14 cellular contexts compared by ENCODE assay signal in the genomic region with DNA sequence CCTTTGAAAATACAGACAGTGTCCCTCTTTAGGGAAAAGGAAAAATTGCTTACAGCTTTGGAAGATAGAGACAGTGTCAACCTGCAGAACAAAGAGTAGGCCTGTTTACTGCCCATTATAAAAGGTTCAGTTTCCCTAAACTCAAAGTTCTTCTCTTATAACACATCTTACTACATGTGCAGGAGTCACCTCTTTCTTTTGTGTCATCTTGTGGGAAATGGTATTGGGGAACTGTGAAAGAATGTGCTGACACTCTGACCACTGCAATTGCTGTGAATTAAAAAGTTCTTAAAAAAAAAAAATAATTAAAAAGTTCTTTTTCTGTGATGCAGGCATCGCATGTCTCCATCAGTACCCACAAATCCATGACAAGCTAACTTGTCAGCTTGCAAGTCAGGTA. TPM values are rescaled to one million over a fixed set of nuclear protein-coding genes. Genes with fewer than 3 reads are reported as not detected.
DNase-seq lines count a peak whose midpoint lies in the region; ATAC-seq and TF ChIP-seq lines count a peak whose summit lies in the region.
"Had no signal": no experiment of that assay in that cellular context is flagged by ENCODE, and none has a peak within 500 bp of the region (broad histone marks: within the 10 kb centered on the region; RNA-seq: fewer than 3 reads in every experiment).

No MANE protein-coding gene starts in this region.

- H3K18ac ChIP-seq in trophoblast cell (ENCODE audit: low read length), result no peak overlapping the region

- no peak overlapping the region for H3K4me3 ChIP-seq in trophoblast cell (ENCODE audit: low read depth, low read length)
- H3K4me3 ChIP-seq: BLaER1 treated with 17β-estradiol and CSF1 and Interleukin-3, amounts not matched to agents 10 nM and 100 nM; HAP-1 had no signal

- H3K4me1 Mint-ChIP-seq in natural killer cell, result peaks cover 43 to 49% of the 10 kb centered on the region in 2 donors
- peaks cover 31 to 46% of the 10 kb centered on the region in 2 donors for H3K4me1 Mint-ChIP-seq in natural killer cell treated with Interleukin-12 subunit alpha and Interleukin-12 subunit beta and Interleukin-15 and Interleukin-18, amount 100 ng/mL, for 72 hours (ENCODE audit: low read depth in 2 of 2)
- H3K4me1 Mint-ChIP-seq in immature natural killer cell, result peaks cover 49 to 54% of the 10 kb centered on the region in 2 donors

- DNase-seq in natural killer cell, result no peak
- DNase-seq in natural killer cell treated with Interleukin-12 subunit alpha and Interleukin-12 subunit beta and Interleukin-15 and Interleukin-18, amount 100 ng/mL, for 72 hours (ENCODE audit: low spot score), result no peak
- peak in 2 of 3 donors; percentile 37 to 38 for DNase-seq in immature natural killer cell
- no peak for DNase-seq in trophoblast cell
- DNase-seq in stimulated activated CD4-positive, alpha-beta T cell treated with anti-CD3 and anti-CD28 coated beads, Interleukin-12 subunit alpha, Interleukin-12 subunit beta, amount 100 ng/mL, for 4 hours, result no peak
- DNase-seq in NCI-H2081 treated with DMSO at 0.1 percent for 48 hours (lab: John Stamatoyannopoulos, UW), result no peak
- DNase-seq: ACHN; CD4-positive, CD25-positive, alpha-beta regulatory T cell; DMS53; GF-D8 had no signal

- no peaks in the 10 kb centered on the region for H3K9me3 ChIP-seq in trophoblast cell (ENCODE audit: insufficient read depth, low read depth, low read length)

- H2BK5ac ChIP-seq in trophoblast cell (ENCODE audit: low read depth, low read length, poor library complexity), result peak overlapping the region; percentile 82

- peaks cover 6% of the 10 kb centered on the region for H3K36me3 Mint-ChIP-seq in natural killer cell
- peaks cover 10% of the 10 kb centered on the region for H3K36me3 Mint-ChIP-seq in natural killer cell treated with Interleukin-12 subunit alpha and Interleukin-12 subunit beta and Interleukin-15 and Interleukin-18, amount 100 ng/mL, for 72 hours
- H3K36me3 Mint-ChIP-seq in immature natural killer cell, result peaks cover 3 to 12% (median 9%) of the 10 kb centered on the region in 3 donors
- H3K36me3 Mint-ChIP-seq: CD4-positive, CD25-positive, alpha-beta regulatory T cell had no signal

- H3K27ac Mint-ChIP-seq in natural killer cell (peak overlapping the region; percentile 7 to 19), immature natural killer cell (peak overlapping the region in 4 of 6 donors; percentile 16 to 55 (median 45))
- no peak overlapping the region for H3K27ac Mint-ChIP-seq in natural killer cell treated with Interleukin-12 subunit alpha and Interleukin-12 subunit beta and Interleukin-15 and Interleukin-18, amount 100 ng/mL, for 72 hours
- H3K27ac Mint-ChIP-seq: CD4-positive, CD25-positive, alpha-beta regulatory T cell had no signal

- no peak overlapping the region for H3K23ac ChIP-seq in trophoblast cell (ENCODE audit: low read length)

- H3K14ac ChIP-seq in trophoblast cell (ENCODE audit: low read length), result peak overlapping the region; percentile 89

- H3K4ac ChIP-seq in trophoblast cell (ENCODE audit: low read depth, low read length), result no peak overlapping the region

- no peak overlapping the region for H3K4me2 ChIP-seq in trophoblast cell (ENCODE audit: low read length)
- H3K4me2 ChIP-seq: BLaER1 treated with 17β-estradiol and CSF1 and Interleukin-3, amounts not matched to agents 10 nM and 100 nM had no signal

- no peaks in the 10 kb centered on the region for H3K27me3 Mint-ChIP-seq in natural killer cell (ENCODE audit: low read depth in 2 of 2)
- no peaks in the 10 kb centered on the region for H3K27me3 Mint-ChIP-seq in natural killer cell treated with Interleukin-12 subunit alpha and Interleukin-12 subunit beta and Interleukin-15 and Interleukin-18, amount 100 ng/mL, for 72 hours
- H3K27me3 Mint-ChIP-seq in immature natural killer cell (ENCODE audit: low read depth in 3 of 3), result peaks cover 0 to 4% (median 0%) of the 10 kb centered on the region in 3 donors
- H3K27me3 Mint-ChIP-seq: CD4-positive, CD25-positive, alpha-beta regulatory T cell had no signal

- no peak overlapping the region for H4K12ac ChIP-seq in trophoblast cell (ENCODE audit: low read depth, low read length)

- TF ChIP-seq CTCF in natural killer cell (IDR thresholded peaks at IDR 0.05), result no peak

- peak overlapping the region; percentile 98 for H4K91ac ChIP-seq in trophoblast cell (ENCODE audit: low read depth, low read length)

- no CpG with 5 or more reads among the region's 1 CpG for WGBS in trophoblast cell (ENCODE audit: extremely low coverage, insufficient coverage, insufficient read length)

- intact Hi-C loops in natural killer cell (cut with micrococcal nuclease), result no loop called here

- H3K9me3 Mint-ChIP-seq in natural killer cell (peaks cover 4 to 7% of the 10 kb centered on the region in 2 donors), immature natural killer cell (peaks cover 0 to 13% (median 4%) of the 10 kb centered on the region in 6 donors)
- peaks cover 7% of the 10 kb centered on the region for H3K9me3 Mint-ChIP-seq in natural killer cell treated with Interleukin-12 subunit alpha and Interleukin-12 subunit beta and Interleukin-15 and Interleukin-18, amount 100 ng/mL, for 72 hours

- no peaks in the 10 kb centered on the region for H3K27me3 ChIP-seq in trophoblast cell (ENCODE audit: insufficient read depth, low read length)
- H3K27me3 ChIP-seq: BLaER1 treated with 17β-estradiol and CSF1 and Interleukin-3, amounts not matched to agents 10 nM and 100 nM had no signal

- peaks cover 41% of the 10 kb centered on the region for H3K79me1 ChIP-seq in trophoblast cell (ENCODE audit: low read length)

- peak overlapping the region; percentile 98 for H2AK5ac ChIP-seq in trophoblast cell (ENCODE audit: low read length)

- H4K8ac ChIP-seq in trophoblast cell (ENCODE audit: low read depth, low read length), result peak overlapping the region; percentile 78

- H3K4me3 Mint-ChIP-seq in natural killer cell (peak overlapping the region; percentile 62), immature natural killer cell (peak overlapping the region in 4 of 5 donors; percentile 29 to 57 (median 42))
- no peak overlapping the region for H3K4me3 Mint-ChIP-seq in natural killer cell treated with Interleukin-12 subunit alpha and Interleukin-12 subunit beta and Interleukin-15 and Interleukin-18, amount 100 ng/mL, for 72 hours
- H3K4me3 Mint-ChIP-seq: CD4-positive, CD25-positive, alpha-beta regulatory T cell had no signal

- ATAC-seq in natural killer cell (peak; percentile 38 to 86 (median 71)), HG03196 (IDR thresholded peaks at IDR 0.05; ENCODE audit: unreplicated experiment) (no peak)
- ATAC-seq in natural killer cell treated with Interleukin-12 subunit alpha and Interleukin-12 subunit beta and Interleukin-15 and Interleukin-18, amount 100 ng/mL, for 72 hours, result no peak

- H2AFZ ChIP-seq in trophoblast cell (ENCODE audit: insufficient read depth, low read length, poor library complexity), result no peak overlapping the region

- peak overlapping the region; percentile 100 for H2BK12ac ChIP-seq in trophoblast cell (ENCODE audit: low read length)

- H3K36me3 ChIP-seq in trophoblast cell (ENCODE audit: control insufficient read depth in 1 of 2, insufficient read depth in 2 of 2, low read length in 2 of 2), result peaks cover 0 to 2% of the 10 kb centered on the region in 2 experiments
- H3K36me3 ChIP-seq: BLaER1 treated with 17β-estradiol and CSF1 and Interleukin-3, amounts not matched to agents 10 nM and 100 nM; HAP-1 had no signal

- H2BK120ac ChIP-seq in trophoblast cell (ENCODE audit: insufficient read depth, low read length, poor library complexity), result no peak overlapping the region

- peaks cover 26 to 29% of the 10 kb centered on the region in 2 experiments for H3K4me1 ChIP-seq in trophoblast cell (ENCODE audit: control insufficient read depth in 1 of 2, insufficient read depth in 2 of 2, low read length in 2 of 2)
- H3K4me1 ChIP-seq: HAP-1 had no signal

- no peak overlapping the region for H3K9ac ChIP-seq in trophoblast cell (ENCODE audit: low read length)
- H3K9ac ChIP-seq: BLaER1 treated with 17β-estradiol and CSF1 and Interleukin-3, amounts not matched to agents 10 nM and 100 nM had no signal

- H3K79me2 ChIP-seq in trophoblast cell (ENCODE audit: control insufficient read depth, insufficient read depth, low read length, poor library complexity), result peaks cover 4% of the 10 kb centered on the region

- H3K27ac ChIP-seq in trophoblast cell (ENCODE audit: low read depth, low read length), result peak overlapping the region; percentile 20
- H3K27ac ChIP-seq: BLaER1 treated with 17β-estradiol and CSF1 and Interleukin-3, amounts not matched to agents 10 nM and 100 nM had no signal

RNA-seq across cellular contexts. Expression of a gene that starts 2.9 kb away (rescaled TPM):
- not detected for total RNA-seq in natural killer cell
- total RNA-seq in natural killer cell treated with Interleukin-12 subunit alpha and Interleukin-12 subunit beta and Interleukin-15 and Interleukin-18, amount 100 ng/mL, for 72 hours, result not detected
- polyA plus RNA-seq in immature natural killer cell, result not detected
- polyA plus RNA-seq in trophoblast cell (2013), result 100 and 101 TPM in 2 replicates
- total RNA-seq: CD4-positive, CD25-positive, alpha-beta regulatory T cell; H1 had no signal
- polyA plus RNA-seq: CD4-positive, CD25-positive, alpha-beta regulatory T cell; H1 had no signal

Comparison
In these comparisons a context has a peak if more than half of its experiments do, and no peak if none do; other contexts are left out.
1. ATAC-seq: peak in natural killer cell (3 of 3); none in natural killer cell treated with Interleukin-12 subunit alpha and Interleukin-12 subunit beta and Interleukin-15 and Interleukin-18, amount 100 ng/mL, for 72 hours (0 of 2) and HG03196 (single experiment).
2. H3K27ac Mint-ChIP-seq: peak in natural killer cell (2 of 2) and immature natural killer cell (4 of 6); none in natural killer cell treated with Interleukin-12 subunit alpha and Interleukin-12 subunit beta and Interleukin-15 and Interleukin-18, amount 100 ng/mL, for 72 hours (0 of 2).
3. DNase-seq: peak in immature natural killer cell (2 of 3); none in natural killer cell (single experiment), natural killer cell treated with Interleukin-12 subunit alpha and Interleukin-12 subunit beta and Interleukin-15 and Interleukin-18, amount 100 ng/mL, for 72 hours (single experiment), trophoblast cell (0 of 2), stimulated activated CD4-positive, alpha-beta T cell treated with anti-CD3 and anti-CD28 coated beads, Interleukin-12 subunit alpha, Interleukin-12 subunit beta, amount 100 ng/mL, for 4 hours (single experiment) and NCI-H2081 treated with DMSO at 0.1 percent for 48 hours (single experiment).